Comparison of ENCODE assay signal across 1 cellular context in genomic region chr7:7821517-7821916, GRCh38.
TF ChIP-seq lines count a peak whose summit lies in the region.

No MANE protein-coding gene starts in this region.

TF ChIP-seq in GM12878, 131 proteins besides CTCF, POLR2A, EP300 and RAD21 (continued from another document):
- peak; percentile 73 for TF ChIP-seq MLLT1 (IDR thresholded peaks at IDR 0.05)
